ENCODE assay signal across 8 cellular contexts in the genomic region with DNA sequence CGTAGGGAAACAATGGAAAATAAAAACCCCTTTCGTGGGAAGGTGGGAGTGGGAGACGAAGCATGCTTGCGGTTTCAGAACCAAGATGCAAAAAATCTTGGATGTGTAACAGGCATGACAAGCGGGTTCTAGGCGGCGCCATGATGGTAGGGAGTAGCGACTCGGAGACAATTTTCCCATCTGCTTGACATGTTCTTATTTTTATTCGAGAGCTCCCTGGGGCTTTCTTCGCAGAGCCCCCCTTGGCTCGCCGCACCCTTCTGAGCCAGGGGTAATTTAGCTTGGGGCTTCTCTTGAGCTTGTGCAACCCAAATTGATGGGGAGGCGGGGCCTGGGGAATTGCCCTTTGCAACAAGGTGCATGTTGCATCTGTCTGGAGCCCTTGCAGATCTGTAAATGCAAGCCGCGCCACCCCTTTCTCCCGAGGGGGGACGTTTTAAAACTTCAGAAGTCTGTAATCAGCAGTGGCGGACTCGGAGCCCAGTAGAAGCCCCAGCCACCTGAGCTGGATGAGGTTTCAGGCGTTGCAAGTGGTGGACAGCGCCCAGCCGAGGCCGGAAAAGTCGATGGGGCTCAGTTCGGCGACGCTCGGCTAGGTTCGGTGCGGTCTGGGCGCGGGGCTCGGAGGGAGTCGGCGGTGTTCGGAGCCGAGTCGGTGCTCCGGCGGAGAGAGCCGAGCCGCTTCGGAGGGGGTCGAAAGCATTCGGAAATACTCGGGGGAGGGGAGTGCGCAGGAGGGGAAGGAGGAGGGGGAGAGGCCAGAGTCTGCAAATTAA. TPM values are rescaled to one million over a fixed set of nuclear protein-coding genes. Genes with fewer than 3 reads are reported as not detected.
DNase-seq lines count a peak whose midpoint lies in the region; ATAC-seq and TF ChIP-seq lines count a peak whose summit lies in the region.

No MANE protein-coding gene starts in this region.

- peaks cover 27% of the 10 kb centered on the region for H3K27me3 ChIP-seq in adrenal gland

- peak; percentile 73 for ATAC-seq in Right ventricle myocardium inferior
- no peak for ATAC-seq in HG02623 (IDR thresholded peaks at IDR 0.05; ENCODE audit: unreplicated experiment)

- no peaks in the 10 kb centered on the region for H3K9me3 ChIP-seq in adrenal gland (replicated peaks in 1 of 3)

- DNase-seq in SIG-M5 treated with dmso at 0.1 percent for 504 hours (lab: John Stamatoyannopoulos, UW; ENCODE audit: unreplicated experiment) (peak; percentile 12), SIG-M5 (lab: John Stamatoyannopoulos, UW) (no peak), SHP77 (lab: John Stamatoyannopoulos, UW) (peak; percentile 77), adrenal gland (peak; percentile 72 to 90 (median 79)), Right ventricle myocardium inferior (ENCODE audit: missing footprints) (peak; percentile 85), occipital lobe (lab: John Stamatoyannopoulos, UW) (peak; percentile 83), superior temporal gyrus (ENCODE audit: extremely low spot score) (peak; percentile 91)

- no peaks in the 10 kb centered on the region for H3K36me3 ChIP-seq in adrenal gland (replicated peaks in 1 of 2)

- WGBS in adrenal gland, 4 donors, result 3 to 8% (median 5%) methylated on average over 30 to 48 of the region's 48 CpGs

- no peak for TF ChIP-seq CTCF in adrenal gland (IDR thresholded peaks at IDR 0.05)

- no peak for TF ChIP-seq POLR2A in adrenal gland (IDR thresholded peaks at IDR 0.05)

- peak overlapping the region in 2 of 4 donors; percentile 5 to 41 for H3K4me3 ChIP-seq in adrenal gland

- peaks cover 0 to 7% of the 10 kb centered on the region in 2 donors for H3K4me1 ChIP-seq in adrenal gland (replicated peaks in 1 of 2)

- H3K27ac ChIP-seq in adrenal gland, result peak overlapping the region in 1 of 5 donors; percentile 77

- intact Hi-C loops in adrenal gland (cut with DNase I), result no loop called here
- intact Hi-C loops in Right ventricle myocardium inferior (cut with DNase I), result loop anchor here (5.0 kb wide), 4 partner anchors 43 to 123 kb away; no protein-coding TSS in a partner anchor

RNA-seq across cellular contexts. Expression of gene GNAO1, which starts 2.9 kb away (rescaled TPM):
- 10 to 100 TPM in 2 of 8 donors, 1 to 10 TPM in 6; 2.1 to 15.7 (median 5.9) TPM for total RNA-seq in adrenal gland
- polyA plus RNA-seq in adrenal gland, result 10 to 100 TPM in 2 of 3 donors, 1 to 10 TPM in 1; 3.9 to 36.6 (median 13.5) TPM
- total RNA-seq in Right ventricle myocardium inferior, result 32.2 TPM
- 48.0 TPM for total RNA-seq in occipital lobe
